ENCODE assay signal across 22 cellular contexts in genomic region chr3:17176757-17177156, GRCh38.
DNase-seq lines count a peak whose midpoint lies in the region; TF ChIP-seq lines count a peak whose summit lies in the region.
"Had no signal": no experiment of that assay in that cellular context is flagged by ENCODE, and none has a peak within 500 bp of the region (broad histone marks: within the 10 kb centered on the region; RNA-seq: fewer than 3 reads in every experiment).

No MANE protein-coding gene starts in this region.

- peaks cover 0 to 28% of the 10 kb centered on the region in 2 donors for H3K4me1 ChIP-seq in ascending aorta

- peak; percentile 28 for TF ChIP-seq CTCF in GM06990 (IDR thresholded peaks at IDR 0.05; ENCODE audit: insufficient read depth, low read length, poor library complexity, severe bottlenecking)
- no peak for TF ChIP-seq CTCF in ascending aorta (IDR thresholded peaks at IDR 0.05)

- intact Hi-C loops in ascending aorta (cut with DNase I) = loop anchor here (5.0 kb wide), 1 partner anchor 294 kb away; the partner anchor contains the start of gene PLCL2

- DNase-seq in GM06990 (ENCODE audit: extremely low read depth, insufficient read length) = no peak
- peak; percentile 7 for DNase-seq in HCEC 1CT
- no peak for DNase-seq in ascending aorta (ENCODE audit: low spot score in 2 of 2)
- peak; percentile 35 for DNase-seq in globus pallidus (ENCODE audit: low spot score)
- no peak for DNase-seq in NCI-H146 (lab: John Stamatoyannopoulos, UW)
- no peak for DNase-seq in ureter (ENCODE audit: low spot score)
- no peak for DNase-seq in activated CD4-positive, CD25-positive, alpha-beta regulatory T cell treated with anti-CD3 and anti-CD28 coated beads, Interleukin-2, amount 50 U/mL, for 72 hours
- DNase-seq in mucosa of gallbladder (ENCODE audit: low spot score) = no peak
- DNase-seq: ACHN; activated CD4-positive, alpha-beta T cell treated with anti-CD3 and anti-CD28 coated beads, Interleukin-2, amount 50 U/mL, for 1 hour; activated naive CD4-positive, alpha-beta T cell treated with anti-CD3 and anti-CD28 coated beads, Interleukin-2, amount 10 ng/mL, durations not matched to agents 7 days and 5 days; central memory CD4-positive, alpha-beta T cell; COR-L47; DMS79; heart left ventricle; KG1; NCI-H1694 treated with DMSO at 0.1 percent for 48 hours; NCI-H524 treated with DMSO at 0.1 percent for 48 hours; psoas muscle; small intestine; stimulated activated CD4-positive, alpha-beta T cell treated with anti-CD3 and anti-CD28 coated beads, Interleukin-2, amount 100 ng/mL, for 24 hours had no signal

- no peaks in the 10 kb centered on the region for H3K36me3 ChIP-seq in GM06990 (ENCODE audit: control insufficient read depth, insufficient read depth, low read length)
- no peaks in the 10 kb centered on the region for H3K36me3 ChIP-seq in ascending aorta
- H3K36me3 ChIP-seq: heart left ventricle had no signal

- H3K4me3 ChIP-seq in GM06990 (replicated peaks; ENCODE audit: low read depth, low read length) (no peak overlapping the region), ascending aorta (no peak overlapping the region)
- H3K4me3 ChIP-seq: BLaER1, heart left ventricle, psoas muscle had no signal

- H3K27ac ChIP-seq in ascending aorta = peak overlapping the region; percentile 80 to 84
- H3K27ac ChIP-seq: BLaER1, psoas muscle had no signal

- H3K27me3 ChIP-seq in GM06990 (replicated peaks; ENCODE audit: control insufficient read depth, insufficient read depth, low read length) (no peaks in the 10 kb centered on the region), ascending aorta (no peaks in the 10 kb centered on the region)
- H3K27me3 ChIP-seq: BLaER1, heart left ventricle had no signal

- no peaks in the 10 kb centered on the region for H3K9me3 ChIP-seq in ascending aorta
- H3K9me3 ChIP-seq: BLaER1, heart left ventricle, psoas muscle had no signal

Comparison
In these comparisons a context has a peak if more than half of its experiments do, and no peak if none do; other contexts are left out.
1. DNase-seq: peak in HCEC 1CT (single experiment) and globus pallidus (single experiment); none in GM06990 (single experiment), ascending aorta (0 of 2), NCI-H146 (single experiment), ureter (single experiment), activated CD4-positive, CD25-positive, alpha-beta regulatory T cell treated with anti-CD3 and anti-CD28 coated beads, Interleukin-2, amount 50 U/mL, for 72 hours (single experiment) and mucosa of gallbladder (single experiment).